In the genomic region with DNA sequence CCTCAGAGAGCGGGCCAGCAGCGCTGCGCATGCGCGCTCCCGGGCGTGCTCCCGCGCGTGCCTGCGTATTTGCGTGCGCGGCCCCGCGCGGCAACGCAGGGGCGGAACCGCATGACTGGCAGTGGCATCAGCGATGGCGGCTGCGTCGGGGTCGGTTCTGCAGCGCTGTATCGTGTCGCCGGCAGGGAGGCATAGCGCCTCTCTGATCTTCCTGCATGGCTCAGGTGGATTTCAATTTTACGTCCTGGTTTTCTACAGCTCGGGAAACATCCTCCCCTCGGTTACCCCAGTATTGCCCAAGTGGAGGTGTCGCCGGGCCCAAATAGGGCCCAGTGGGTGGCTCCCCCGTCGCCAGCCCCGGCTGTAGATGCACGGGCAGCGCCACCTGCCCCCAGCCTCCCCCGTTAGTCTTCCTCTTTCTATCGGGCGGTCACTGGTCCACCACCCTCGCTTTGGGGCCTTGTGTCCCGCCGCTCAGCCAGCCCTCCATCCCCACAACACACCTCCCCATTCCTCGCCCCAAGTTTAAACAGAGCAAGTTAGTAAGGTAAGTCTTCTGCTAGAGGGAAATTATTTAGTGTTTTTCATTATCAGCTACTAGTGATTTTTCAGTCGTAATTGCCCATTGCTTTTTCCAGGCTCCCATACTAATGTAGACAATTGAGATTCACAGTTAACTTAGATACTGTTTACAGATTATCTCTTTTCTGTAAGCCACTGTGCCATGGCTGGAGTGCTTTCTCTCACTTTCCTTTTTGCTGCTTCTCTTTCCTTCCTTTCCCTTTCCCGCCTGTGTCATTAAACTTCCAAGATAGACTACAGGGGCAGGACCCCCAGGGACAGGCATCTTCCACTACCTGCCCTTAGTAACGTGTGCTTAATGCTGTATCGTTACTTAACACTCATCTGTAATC, we compare ENCODE assay signal across 8 cellular contexts. TPM values are rescaled to one million over a fixed set of nuclear protein-coding genes. Genes with fewer than 3 reads are reported as not detected.
DNase-seq lines count a peak whose midpoint lies in the region; FAIRE-seq and TF ChIP-seq lines count a peak whose summit lies in the region.

TSS of gene LYPLAL1 (plus strand) at position 121 of the 914 bp plus-strand sequence. CDS start at position 134, 13 bp downstream.

- peak within 1 kb of the TSS; percentile 98 for H3K27ac Mint-ChIP-seq in neural crest cell (ENCODE audit: unreplicated experiment)

- no peaks in the 10 kb centered on the region for H3K36me3 ChIP-seq in stomach

- peaks cover 24% of the 10 kb centered on the region for H3K4me1 Mint-ChIP-seq in neural crest cell

- in situ Hi-C loops in G401 (cut with HindIII; ENCODE audit: low sequenced_read_pairs): no loop called here

- H3K4me3 Mint-ChIP-seq in neural crest cell: peak within 1 kb of the TSS; percentile 99

- no peaks in the 10 kb centered on the region for H3K27me3 Mint-ChIP-seq in neural crest cell (ENCODE audit: low read depth)

- no peak for TF ChIP-seq CTCF in fibroblast of villous mesenchyme (IDR thresholded peaks at IDR 0.05; ENCODE audit: insufficient read depth, low read depth, low read length)
- peak; percentile 38 for TF ChIP-seq CTCF in neural crest cell (conservative IDR thresholded peaks at IDR 0.05)
- no peak for TF ChIP-seq CTCF in stomach (IDR thresholded peaks at IDR 0.05)

- H3K9me3 Mint-ChIP-seq in neural crest cell: peaks cover 4% of the 10 kb centered on the region

- WGBS in stomach, 5 donors: 1% methylated on average over 31 to 51 of the region's 51 CpGs

- H3K36me3 Mint-ChIP-seq in neural crest cell (ENCODE audit: low read depth): peaks cover 5% of the 10 kb centered on the region

- DNase-seq in G401 (ENCODE audit: low spot score): peak; percentile 83
- DNase-seq in H54 (ENCODE audit: insufficient read length, low spot score): peak; percentile 63
- peak; percentile 92 for DNase-seq in LoVo (ENCODE audit: low spot score)
- DNase-seq in SIG-M5 (lab: John Stamatoyannopoulos, UW): peak; percentile 40
- DNase-seq in activated gamma-delta T cell (lab: John Stamatoyannopoulos, UW): peak; percentile 75
- DNase-seq in fibroblast of villous mesenchyme (ENCODE audit: low read depth): peak; percentile 83
- peak; percentile 78 for DNase-seq in neural crest cell (ENCODE audit: low read depth, low spot score)
- peak; percentile 91 for DNase-seq in stomach

- peak; percentile 97 for TF ChIP-seq POLR2A in H54 (IDR thresholded peaks at IDR 0.05; ENCODE audit: low read depth, low read length)
- peak in 2 of 4 donors; percentile 53 to 72 for TF ChIP-seq POLR2A in stomach (IDR thresholded peaks at IDR 0.05)

- intact Hi-C loops in stomach (cut with DNase I; ENCODE audit: low total_unique reads): no loop called here

- peaks cover 14 to 53% (median 37%) of the 10 kb centered on the region in 4 donors for H3K4me1 ChIP-seq in stomach

- H3K27ac ChIP-seq in stomach: peak within 1 kb of the TSS; percentile 89 to 95 (median 93)

- H3K4me3 ChIP-seq in fibroblast of villous mesenchyme (ENCODE audit: low read depth, low read length) (peak within 1 kb of the TSS; percentile 88), stomach (peak within 1 kb of the TSS; percentile 63 to 84 (median 80))

- H3K27me3 ChIP-seq in stomach: no peaks in the 10 kb centered on the region

- no peak for TF ChIP-seq EP300 in stomach (IDR thresholded peaks at IDR 0.05)

- peak; percentile 93 for FAIRE-seq in H54 (lab: Jason Lieb, UNC)

- H3K9me3 ChIP-seq in stomach: no peaks in the 10 kb centered on the region

RNA-seq across cellular contexts. Expression of gene LYPLAL1, which starts in this region (rescaled TPM):
- 11.1 and 11.5 TPM in 2 replicates for total RNA-seq in G401 (2014; rRNA removed; shearing (Covaris generic))
- total RNA-seq in fibroblast of villous mesenchyme (15.5 and 25.9 TPM in 2 replicates), neural crest cell (19.8 and 21.1 TPM in 2 replicates), stomach (10 to 100 TPM in 3 of 5 donors, 1 to 10 TPM in 2; 3.6 to 48.1 (median 11.1) TPM)
- polyA plus RNA-seq in stomach: 10 to 100 TPM; 12.5 to 31.8 (median 13.0) TPM

Comparison
In these comparisons a context has a peak if more than half of its experiments do, and no peak if none do; other contexts are left out.
1. Peak in every context shown above with its lines: DNase-seq, H3K4me3 ChIP-seq and H3K27ac ChIP-seq.
2. DNase-seq: peak in every context shown above with its lines; median percentile 92 in LoVo; 91 in stomach; 83 in G401; 83 in fibroblast of villous mesenchyme; 78 in neural crest cell; 75 in activated gamma-delta T cell; 63 in H54; 40 in SIG-M5.